Comparison of ENCODE assay signal across 18 cellular contexts in genomic region chr5:59206132-59206581, GRCh38.
A peak's percentile ranks its signal among the peaks of the same experiment; 100 is the strongest.
DNase-seq lines count a peak whose midpoint lies in the region; ATAC-seq, FAIRE-seq and TF ChIP-seq lines count a peak whose summit lies in the region.
"Had no signal": no experiment of that assay in that cellular context is flagged by ENCODE, and none has a peak within 500 bp of the region (broad histone marks: within the 10 kb centered on the region; RNA-seq: fewer than 3 reads in every experiment).

No MANE protein-coding gene starts in this region.

- peak; percentile 68 to 78 for ATAC-seq in right cardiac atrium
- no peak for ATAC-seq in HG03175 (IDR thresholded peaks at IDR 0.05; ENCODE audit: unreplicated experiment)

- H3K27me3 ChIP-seq in bronchial epithelial cell (ENCODE audit: control insufficient read depth, insufficient read depth, low read length), result no peaks in the 10 kb centered on the region
- H3K27me3 ChIP-seq in right cardiac atrium (ENCODE audit: control insufficient read depth, insufficient read depth), result no peaks in the 10 kb centered on the region
- H3K27me3 ChIP-seq in stomach smooth muscle (ENCODE audit: control insufficient read depth in 1 of 2, insufficient read depth in 2 of 2, low read length in 2 of 2), result no peaks in the 10 kb centered on the region
- H3K27me3 ChIP-seq: ovary, upper lobe of left lung had no signal

- 71% methylated on average over 1 of the region's 1 CpG for WGBS in right cardiac atrium

- H3K9ac ChIP-seq in stomach smooth muscle (ENCODE audit: low read length in 2 of 2), result no peak overlapping the region

- H3K4me3 ChIP-seq in bronchial epithelial cell (ENCODE audit: low read depth, low read length), result no peak overlapping the region
- no peak overlapping the region for H3K4me3 ChIP-seq in right cardiac atrium (ENCODE audit: low read length)
- no peak overlapping the region for H3K4me3 ChIP-seq in stomach smooth muscle (ENCODE audit: low read length in 2 of 2)
- H3K4me3 ChIP-seq: ovary, upper lobe of left lung had no signal

- H3K4me1 Mint-ChIP-seq in activated CD4-positive, alpha-beta T cell treated with anti-CD3 and anti-CD28 coated beads, Interleukin-2, amount 10 ng/mL, durations not matched to agents 24 days and 14 days, result peaks cover 8% of the 10 kb centered on the region
- peaks cover 9% of the 10 kb centered on the region for H3K4me1 Mint-ChIP-seq in type B pancreatic cell (ENCODE audit: unreplicated experiment)

- DNase-seq in LHCN-M2 (ENCODE audit: low read depth) (peak; percentile 82), bronchial epithelial cell (ENCODE audit: low read depth) (peak; percentile 60), right cardiac atrium (no peak), type B pancreatic cell (ENCODE audit: extremely low spot score, unreplicated experiment) (no peak), medulla oblongata (ENCODE audit: extremely low spot score) (no peak)
- no peak for DNase-seq in activated CD4-positive, alpha-beta T cell treated with anti-CD3 and anti-CD28 coated beads, Interleukin-2, amount 10 ng/mL, durations not matched to agents 24 days and 14 days
- DNase-seq: activated CD4-positive, alpha-beta T cell treated with anti-CD3 and anti-CD28 coated beads, Interleukin-2, amount 50 U/mL, for 1 hour; activated naive CD4-positive, alpha-beta T cell treated with Interleukin-2 at 50 U/mL for 16 hours; effector CD8-positive, alpha-beta T cell; islet precursor cell; MM.1S; NCI-H510A; ovary; upper lobe of left lung had no signal

- H3K9me3 Mint-ChIP-seq in activated CD4-positive, alpha-beta T cell treated with anti-CD3 and anti-CD28 coated beads, Interleukin-2, amount 10 ng/mL, durations not matched to agents 24 days and 14 days, result no peaks in the 10 kb centered on the region
- peaks cover 5% of the 10 kb centered on the region for H3K9me3 Mint-ChIP-seq in type B pancreatic cell

- no peak for FAIRE-seq in bronchial epithelial cell (lab: Jason Lieb, UNC)
- FAIRE-seq: D721Med, GM12892 had no signal

- H3K36me3 Mint-ChIP-seq in activated CD4-positive, alpha-beta T cell treated with anti-CD3 and anti-CD28 coated beads, Interleukin-2, amount 10 ng/mL, durations not matched to agents 24 days and 14 days (ENCODE audit: low read depth), result no peaks in the 10 kb centered on the region
- H3K36me3 Mint-ChIP-seq in type B pancreatic cell, result peaks cover 10% of the 10 kb centered on the region

- no peak for TF ChIP-seq CTCF in bronchial epithelial cell (IDR thresholded peaks at IDR 0.05; ENCODE audit: insufficient read depth, low read length, severe bottlenecking)
- no peak for TF ChIP-seq CTCF in type B pancreatic cell (conservative IDR thresholded peaks at IDR 0.05)

- H3K27ac Mint-ChIP-seq in activated CD4-positive, alpha-beta T cell treated with anti-CD3 and anti-CD28 coated beads, Interleukin-2, amount 10 ng/mL, durations not matched to agents 24 days and 14 days, result no peak overlapping the region
- no peak overlapping the region for H3K27ac Mint-ChIP-seq in type B pancreatic cell

- intact Hi-C loops in right cardiac atrium (cut with DNase I), result no loop called here
- intact Hi-C loops in activated CD4-positive, alpha-beta T cell treated with anti-CD3 and anti-CD28 coated beads, Interleukin-2, amount 10 ng/mL, durations not matched to agents 24 days and 14 days (cut with micrococcal nuclease), result no loop called here

- no peak overlapping the region for H3K4me3 Mint-ChIP-seq in activated CD4-positive, alpha-beta T cell treated with anti-CD3 and anti-CD28 coated beads, Interleukin-2, amount 10 ng/mL, durations not matched to agents 24 days and 14 days
- H3K4me3 Mint-ChIP-seq in type B pancreatic cell, result no peak overlapping the region

- H3K4me1 ChIP-seq in right cardiac atrium (ENCODE audit: control insufficient read depth, insufficient read depth, low read length) (peaks cover 10% of the 10 kb centered on the region), stomach smooth muscle (ENCODE audit: control insufficient read depth, insufficient read depth, low read length) (peaks cover 13% of the 10 kb centered on the region)

- peaks cover 14% of the 10 kb centered on the region for H3K27me3 Mint-ChIP-seq in activated CD4-positive, alpha-beta T cell treated with anti-CD3 and anti-CD28 coated beads, Interleukin-2, amount 10 ng/mL, durations not matched to agents 24 days and 14 days
- no peaks in the 10 kb centered on the region for H3K27me3 Mint-ChIP-seq in type B pancreatic cell

- H3K36me3 ChIP-seq in bronchial epithelial cell (ENCODE audit: control insufficient read depth, insufficient read depth, low read length) (no peaks in the 10 kb centered on the region), stomach smooth muscle (ENCODE audit: control insufficient read depth in 2 of 2, insufficient read depth in 2 of 2, low read length in 2 of 2) (no peaks in the 10 kb centered on the region)
- H3K36me3 ChIP-seq: ovary, upper lobe of left lung had no signal

- peak overlapping the region; percentile 37 for H3K27ac ChIP-seq in right cardiac atrium (ENCODE audit: low read length)
- peak overlapping the region; percentile 50 for H3K27ac ChIP-seq in stomach smooth muscle (ENCODE audit: low read length)
- H3K27ac ChIP-seq: ovary, upper lobe of left lung had no signal

- H3K9me3 ChIP-seq in right cardiac atrium (ENCODE audit: control insufficient read depth, low read length), result no peaks in the 10 kb centered on the region
- no peaks in the 10 kb centered on the region for H3K9me3 ChIP-seq in stomach smooth muscle (ENCODE audit: control insufficient read depth in 2 of 2, low read length in 2 of 2)
- H3K9me3 ChIP-seq: ovary, upper lobe of left lung had no signal

Comparison
In these comparisons a context has a peak if more than half of its experiments do, and no peak if none do; other contexts are left out.
1. DNase-seq: peak in LHCN-M2 (single experiment) and bronchial epithelial cell (single experiment); none in right cardiac atrium (0 of 3), activated CD4-positive, alpha-beta T cell treated with anti-CD3 and anti-CD28 coated beads, Interleukin-2, amount 10 ng/mL, durations not matched to agents 24 days and 14 days (single experiment), type B pancreatic cell (single experiment) and medulla oblongata (single experiment).